ENCODE assay signal across 19 cellular contexts in the genomic region with DNA sequence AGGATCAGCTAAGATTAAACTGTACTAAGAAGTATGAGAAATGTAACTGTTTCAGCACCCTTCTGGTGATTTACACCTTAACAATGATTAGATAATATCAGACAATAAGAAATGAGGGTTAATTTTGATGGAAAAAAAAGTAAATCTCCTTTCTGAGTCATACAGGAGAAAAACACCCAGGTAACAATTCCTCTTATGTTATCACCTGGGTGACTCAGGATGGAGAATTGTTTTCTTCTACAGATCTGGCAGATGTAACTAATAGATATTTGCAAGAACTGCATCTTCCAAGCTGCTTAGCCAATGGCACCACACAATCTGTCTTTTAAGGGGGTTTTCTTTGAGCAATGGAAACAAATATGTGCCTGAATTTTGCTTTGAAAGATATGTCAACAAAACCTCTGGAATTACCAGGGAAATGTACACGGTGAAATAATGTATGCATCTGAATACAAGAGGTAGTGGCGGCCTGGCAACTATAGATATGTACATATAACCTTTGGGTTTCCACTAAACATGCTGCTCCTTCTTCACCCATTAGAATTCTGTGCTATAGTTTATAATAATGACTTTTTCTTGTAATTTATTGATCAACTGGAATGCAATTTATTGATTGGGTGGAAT.
DNase-seq lines count a peak whose midpoint lies in the region; ATAC-seq, FAIRE-seq and TF ChIP-seq lines count a peak whose summit lies in the region.
"Had no signal": no experiment of that assay in that cellular context is flagged by ENCODE, and none has a peak within 500 bp of the region (broad histone marks: within the 10 kb centered on the region; RNA-seq: fewer than 3 reads in every experiment).

No MANE protein-coding gene starts in this region.

- H3K27me3 Mint-ChIP-seq in activated T-helper 17 cell treated with anti-CD3 and anti-CD28 coated beads, Interleukin-2, amount 50 U/mL, for 72 hours, result no peaks in the 10 kb centered on the region
- H3K27me3 Mint-ChIP-seq: CD4-positive, alpha-beta memory T cell had no signal

- H3K27ac Mint-ChIP-seq in activated T-helper 17 cell treated with anti-CD3 and anti-CD28 coated beads, Interleukin-2, amount 50 U/mL, for 72 hours, result no peak overlapping the region
- H3K27ac Mint-ChIP-seq: CD14-positive monocyte; CD4-positive, alpha-beta memory T cell; HFFc6 had no signal

- no peaks in the 10 kb centered on the region for H3K9me3 Mint-ChIP-seq in activated T-helper 17 cell treated with anti-CD3 and anti-CD28 coated beads, Interleukin-2, amount 50 U/mL, for 72 hours

- DNase-seq in DMS53 (lab: John Stamatoyannopoulos, UW) (peak; percentile 19), DMS53 treated with DMSO at 0.1 percent for 48 hours (lab: John Stamatoyannopoulos, UW; ENCODE audit: unreplicated experiment) (no peak), HPDE6-E6E7 (ENCODE audit: extremely low spot score) (peak; percentile 3), bronchial epithelial cell (ENCODE audit: low read depth) (peak; percentile 42), renal cortical epithelial cell (ENCODE audit: low read depth) (peak; percentile 6), kidney (no peak)
- DNase-seq: CD4-positive, alpha-beta memory T cell; DMS153; DND-41; EL; GOT3; H7; HFFc6 had no signal

- H3K36me3 ChIP-seq in bronchial epithelial cell (ENCODE audit: control insufficient read depth, insufficient read depth, low read length) (no peaks in the 10 kb centered on the region), kidney (ENCODE audit: control insufficient read depth in 1 of 2, insufficient read depth in 2 of 2, low read length in 2 of 2) (no peaks in the 10 kb centered on the region)
- H3K36me3 ChIP-seq: BLaER1 had no signal

- H3K4me1 Mint-ChIP-seq in activated T-helper 17 cell treated with anti-CD3 and anti-CD28 coated beads, Interleukin-2, amount 50 U/mL, for 72 hours, result no peaks in the 10 kb centered on the region
- H3K4me1 Mint-ChIP-seq: CD14-positive monocyte; CD4-positive, alpha-beta memory T cell had no signal

- TF ChIP-seq CTCF in bronchial epithelial cell (IDR thresholded peaks at IDR 0.05; ENCODE audit: insufficient read depth, low read length, severe bottlenecking) (no peak), kidney (IDR thresholded peaks at IDR 0.05; ENCODE audit: borderline replicate concordance, extremely low read depth, insufficient read depth) (no peak)

- no peaks in the 10 kb centered on the region for H3K36me3 Mint-ChIP-seq in activated T-helper 17 cell treated with anti-CD3 and anti-CD28 coated beads, Interleukin-2, amount 50 U/mL, for 72 hours (ENCODE audit: low read depth)
- H3K36me3 Mint-ChIP-seq: CD14-positive monocyte; CD4-positive, alpha-beta memory T cell had no signal

- no peak overlapping the region for H3K27ac ChIP-seq in kidney (ENCODE audit: low read depth in 2 of 2, low read length in 2 of 2)
- H3K27ac ChIP-seq: 22Rv1, BLaER1 had no signal

- no peak for ATAC-seq in activated T-helper 17 cell treated with anti-CD3 and anti-CD28 coated beads, Interleukin-2, amount 50 U/mL, for 72 hours (replicated peaks)
- ATAC-seq: GM12878, HCT116 had no signal

- H3K4me3 ChIP-seq in bronchial epithelial cell (ENCODE audit: low read depth, low read length) (no peak overlapping the region), kidney (ENCODE audit: low read length in 2 of 2) (no peak overlapping the region)
- H3K4me3 ChIP-seq: BLaER1, GM12878 had no signal

- H3K9ac ChIP-seq in kidney (ENCODE audit: low read length in 2 of 2), result no peak overlapping the region
- H3K9ac ChIP-seq: BLaER1 had no signal

- no peaks in the 10 kb centered on the region for H3K4me1 ChIP-seq in kidney (ENCODE audit: control insufficient read depth in 1 of 2, insufficient read depth in 1 of 2, low read depth in 1 of 2, low read length in 2 of 2)
- H3K4me1 ChIP-seq: BLaER1 had no signal

- H3K9me3 ChIP-seq in kidney (ENCODE audit: control insufficient read depth in 1 of 2, low read length in 2 of 2), result no peaks in the 10 kb centered on the region
- H3K9me3 ChIP-seq: BLaER1 had no signal

- H3K27me3 ChIP-seq in bronchial epithelial cell (ENCODE audit: control insufficient read depth, insufficient read depth, low read length), result no peaks in the 10 kb centered on the region
- H3K27me3 ChIP-seq: BLaER1 had no signal

- FAIRE-seq in bronchial epithelial cell (lab: Jason Lieb, UNC) (no peak), kidney (lab: Jason Lieb, UNC) (no peak)
- FAIRE-seq: GM12878 had no signal

- intact Hi-C loops in kidney (cut with DNase I), result no loop called here

- H3K4me3 Mint-ChIP-seq in activated T-helper 17 cell treated with anti-CD3 and anti-CD28 coated beads, Interleukin-2, amount 50 U/mL, for 72 hours, result no peak overlapping the region
- H3K4me3 Mint-ChIP-seq: CD14-positive monocyte; CD4-positive, alpha-beta memory T cell; HFFc6 had no signal

Comparison
In these comparisons a context has a peak if more than half of its experiments do, and no peak if none do; other contexts are left out.
1. DNase-seq: peak in DMS53 (single experiment), HPDE6-E6E7 (single experiment), bronchial epithelial cell (single experiment) and renal cortical epithelial cell (single experiment); none in DMS53 treated with DMSO at 0.1 percent for 48 hours (single experiment) and kidney (single experiment).